ENCODE assay signal across 18 cellular contexts in the genomic region with DNA sequence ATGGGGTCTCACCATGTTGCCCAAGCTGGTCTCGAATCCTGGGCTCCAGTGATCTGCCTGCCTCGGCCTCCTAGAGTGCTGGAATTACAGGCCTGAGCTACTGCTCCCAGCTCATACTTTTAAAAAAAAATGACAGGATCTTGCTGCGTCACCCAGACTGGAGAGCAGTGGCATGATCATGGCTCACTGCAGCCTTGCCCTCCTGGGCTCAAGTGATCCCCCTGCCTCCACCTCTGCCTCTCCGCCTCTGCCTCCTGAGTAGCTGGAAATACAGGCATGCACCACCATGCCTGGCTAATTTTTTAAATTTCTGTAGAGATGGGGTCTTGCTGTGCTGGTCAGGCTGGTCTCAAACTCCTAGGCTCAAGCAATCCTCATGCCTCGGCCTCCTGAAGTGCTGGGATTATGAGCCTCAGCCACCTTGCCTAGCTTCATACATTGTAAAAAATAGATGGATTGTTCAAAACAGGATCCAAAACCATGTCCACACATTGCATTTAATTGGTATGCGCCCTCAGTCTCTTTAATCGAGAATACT.
"Had no signal": no experiment of that assay in that cellular context is flagged by ENCODE, and none has a peak within 500 bp of the region (broad histone marks: within the 10 kb centered on the region; RNA-seq: fewer than 3 reads in every experiment).

No MANE protein-coding gene starts in this region.

- H3K27me3 ChIP-seq: hepatocyte, stomach, thyroid gland had no signal

- H2AFZ ChIP-seq: hepatocyte had no signal

- DNase-seq: activated CD4-positive, alpha-beta T cell treated with anti-CD3 and anti-CD28 coated beads for 1 hour; activated CD4-positive, alpha-beta T cell treated with anti-CD3 and anti-CD28 coated beads, Interleukin-2, amount 50 U/mL, for 4 hours; activated naive CD4-positive, alpha-beta T cell treated with anti-CD3 and anti-CD28 coated beads, Interleukin-2, amount 10 ng/mL, durations not matched to agents 7 days and 5 days; activated T-cell treated with anti-CD3 and anti-CD28 coated beads, Interleukin-2, amount 50 U/mL, for 1 hour; gastrocnemius medialis; islet precursor cell; nucleus accumbens; stimulated activated CD4-positive, alpha-beta T cell treated with anti-CD3 and anti-CD28 coated beads, Interleukin-12 subunit alpha, Interleukin-12 subunit beta, amount 100 ng/mL, for 4 hours; stimulated activated CD4-positive, alpha-beta T cell treated with anti-CD3 and anti-CD28 coated beads, Interleukin-2, amount 100 ng/mL, for 24 hours; stomach; T-helper 1 cell; thyroid gland had no signal

- H3K27ac Mint-ChIP-seq: activated naive CD4-positive, alpha-beta T cell treated with anti-CD3 and anti-CD28 coated beads, Interleukin-2, amount 10 ng/mL, durations not matched to agents 7 days and 5 days; activated T-helper 2 cell treated with anti-CD3 and anti-CD28 coated beads, Interferon-gamma antibody, Interleukin-2, Interleukin-4, amounts not matched to agents 10 μg/mL and 5 μg/mL and 100 μg/mL, durations not matched to agents 14 hours and 24 hours and 36 hours; dendritic cell treated with granulocyte-macrophage colony-stimulating factor and Interleukin-4, amounts not matched to agents 40 ng/mL and 50 ng/mL, for 4 days; memory B cell had no signal

- H3K4me1 Mint-ChIP-seq: activated naive CD4-positive, alpha-beta T cell treated with anti-CD3 and anti-CD28 coated beads, Interleukin-2, amount 10 ng/mL, durations not matched to agents 7 days and 5 days; memory B cell had no signal

- H3K27ac ChIP-seq: thyroid gland had no signal

- H3K9me3 Mint-ChIP-seq: activated naive CD4-positive, alpha-beta T cell treated with anti-CD3 and anti-CD28 coated beads, Interleukin-2, amount 10 ng/mL, durations not matched to agents 7 days and 5 days; activated T-helper 2 cell treated with anti-CD3 and anti-CD28 coated beads, Interferon-gamma antibody, Interleukin-2, Interleukin-4, amounts not matched to agents 10 μg/mL and 5 μg/mL and 100 μg/mL, durations not matched to agents 14 hours and 24 hours and 36 hours; central memory CD8-positive, alpha-beta T cell; dendritic cell treated with granulocyte-macrophage colony-stimulating factor and Interleukin-4, amounts not matched to agents 40 ng/mL and 50 ng/mL, for 4 days; memory B cell; natural killer cell treated with Interleukin-12 subunit alpha and Interleukin-12 subunit beta and Interleukin-15 and Interleukin-18, amount 100 ng/mL, for 72 hours had no signal

- ATAC-seq: gastrocnemius medialis; natural killer cell treated with Interleukin-12 subunit alpha and Interleukin-12 subunit beta and Interleukin-15 and Interleukin-18, amount 100 ng/mL, for 72 hours had no signal

- H3K4me2 ChIP-seq: hepatocyte had no signal

- H3K27me3 Mint-ChIP-seq: central memory CD8-positive, alpha-beta T cell; natural killer cell treated with Interleukin-12 subunit alpha and Interleukin-12 subunit beta and Interleukin-15 and Interleukin-18, amount 100 ng/mL, for 72 hours had no signal

- H3K36me3 ChIP-seq: gastrocnemius medialis, thyroid gland had no signal

- H3K36me3 Mint-ChIP-seq: activated naive CD4-positive, alpha-beta T cell treated with anti-CD3 and anti-CD28 coated beads, Interleukin-2, amount 10 ng/mL, durations not matched to agents 7 days and 5 days; memory B cell; natural killer cell treated with Interleukin-12 subunit alpha and Interleukin-12 subunit beta and Interleukin-15 and Interleukin-18, amount 100 ng/mL, for 72 hours had no signal

- H3K9me3 ChIP-seq: gastrocnemius medialis, stomach, thyroid gland had no signal

- H3K4me3 ChIP-seq: gastrocnemius medialis, hepatocyte, stomach, thyroid gland had no signal

- H3K4me3 Mint-ChIP-seq: activated naive CD4-positive, alpha-beta T cell treated with anti-CD3 and anti-CD28 coated beads, Interleukin-2, amount 10 ng/mL, durations not matched to agents 7 days and 5 days; central memory CD8-positive, alpha-beta T cell; dendritic cell treated with granulocyte-macrophage colony-stimulating factor and Interleukin-4, amounts not matched to agents 40 ng/mL and 50 ng/mL, for 4 days; memory B cell; natural killer cell treated with Interleukin-12 subunit alpha and Interleukin-12 subunit beta and Interleukin-15 and Interleukin-18, amount 100 ng/mL, for 72 hours had no signal
